Comparison of ENCODE assay signal across 14 cellular contexts in the genomic region with DNA sequence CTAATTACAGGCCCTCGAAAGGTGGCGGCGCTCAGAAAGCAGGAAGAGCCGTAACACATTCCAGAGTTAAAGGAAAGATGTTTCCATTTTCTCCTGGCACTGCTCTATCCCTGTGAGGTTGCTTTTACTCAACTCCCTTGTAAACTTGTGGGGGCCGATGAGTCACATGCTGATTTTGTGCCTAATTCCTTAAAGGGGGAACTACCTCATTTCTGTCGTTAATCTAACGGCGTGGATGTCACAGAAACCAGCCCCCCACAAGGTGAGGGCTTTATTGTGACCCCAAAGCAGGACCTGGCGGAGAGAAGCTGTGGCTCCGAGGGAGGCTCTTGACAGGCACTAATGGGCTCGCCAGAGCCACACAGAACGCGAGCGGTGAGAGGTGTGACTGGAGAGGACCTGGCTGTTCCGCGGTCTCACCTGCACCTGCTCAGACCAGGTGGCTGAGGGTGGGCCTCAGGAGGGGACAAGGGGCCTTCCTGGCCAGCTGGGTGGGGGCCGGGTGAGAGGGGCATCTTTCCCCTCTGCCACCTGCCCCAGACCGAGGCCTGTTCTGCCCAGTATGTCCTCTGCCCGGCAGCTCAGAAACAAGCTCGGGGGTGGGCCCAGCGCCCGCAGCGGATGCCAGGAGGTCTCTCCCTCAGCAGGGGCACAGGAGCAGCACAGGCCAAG. TPM values are rescaled to one million over a fixed set of nuclear protein-coding genes. Genes with fewer than 3 reads are reported as not detected.
DNase-seq lines count a peak whose midpoint lies in the region; ATAC-seq and TF ChIP-seq lines count a peak whose summit lies in the region.
"Had no signal": no experiment of that assay in that cellular context is flagged by ENCODE, and none has a peak within 500 bp of the region (broad histone marks: within the 10 kb centered on the region; RNA-seq: fewer than 3 reads in every experiment).

No MANE protein-coding gene starts in this region.

- no peak overlapping the region for H3K4me3 Mint-ChIP-seq in activated T-cell treated with anti-CD3 and anti-CD28 coated beads, Interleukin-2, amount 50 U/mL, for 4 hours
- H3K4me3 Mint-ChIP-seq: activated CD4-positive, alpha-beta T cell treated with anti-CD3 and anti-CD28 coated beads for 36 hours; IgD-negative memory B cell had no signal

- H3K9me3 Mint-ChIP-seq in activated T-cell treated with anti-CD3 and anti-CD28 coated beads, Interleukin-2, amount 50 U/mL, for 4 hours = no peaks in the 10 kb centered on the region
- H3K9me3 Mint-ChIP-seq: IgD-negative memory B cell had no signal

- H3K9me3 ChIP-seq in left ventricle myocardium inferior (replicated peaks) (peaks cover 4% of the 10 kb centered on the region), SJSA1 (replicated peaks) (no peaks in the 10 kb centered on the region), vagina (no peaks in the 10 kb centered on the region)

- no peaks in the 10 kb centered on the region for H3K4me1 ChIP-seq in left ventricle myocardium inferior
- H3K4me1 ChIP-seq in SJSA1 (replicated peaks) = peaks cover 20% of the 10 kb centered on the region
- H3K4me1 ChIP-seq in vagina = peaks cover 45% of the 10 kb centered on the region

- DNase-seq in Right ventricle myocardium superior (no peak), left ventricle myocardium inferior (no peak), SJSA1 (ENCODE audit: low read depth in 1 of 2, low spot score in 2 of 2) (peak; percentile 55 to 62), hepatic stellate cell (ENCODE audit: low spot score) (peak; percentile 46), vagina (ENCODE audit: extremely low spot score in 2 of 2) (no peak)
- DNase-seq in activated T-cell treated with anti-CD3 and anti-CD28 coated beads, Interleukin-2, amount 50 U/mL, for 4 hours = no peak
- no peak for DNase-seq in stimulated activated CD4-positive, alpha-beta T cell treated with anti-CD3 and anti-CD28 coated beads, Interleukin-1b, Interleukin-23, amount 100 ng/mL, for 48 hours
- DNase-seq: activated CD4-positive, alpha-beta T cell treated with anti-CD3 and anti-CD28 coated beads for 36 hours; amniotic stem cell; COR-L47; foreskin melanocyte; stimulated activated CD4-positive, alpha-beta T cell treated with anti-CD3 and anti-CD28 coated beads, Interleukin-15, amount 100 ng/mL, for 24 hours had no signal

- TF ChIP-seq POLR2A in vagina (IDR thresholded peaks at IDR 0.05) = no peak

- H3K27ac ChIP-seq in left ventricle myocardium inferior (replicated peaks) (no peak overlapping the region), SJSA1 (peak overlapping the region; percentile 18; the same call in 1 of the 2 replicates), vagina (peak overlapping the region; percentile 62)

- no peaks in the 10 kb centered on the region for H3K36me3 Mint-ChIP-seq in activated T-cell treated with anti-CD3 and anti-CD28 coated beads, Interleukin-2, amount 50 U/mL, for 4 hours (ENCODE audit: insufficient read depth)
- H3K36me3 Mint-ChIP-seq: IgD-negative memory B cell had no signal

- ATAC-seq in Right ventricle myocardium superior (ENCODE audit: poor library complexity) (peak; percentile 28), GM18867 (IDR thresholded peaks at IDR 0.05; ENCODE audit: unreplicated experiment) (no peak)
- no peak for ATAC-seq in activated T-cell treated with anti-CD3 and anti-CD28 coated beads, Interleukin-2, amount 50 U/mL, for 4 hours
- ATAC-seq: activated CD4-positive, alpha-beta T cell treated with anti-CD3 and anti-CD28 coated beads for 36 hours had no signal

- intact Hi-C loops in Right ventricle myocardium superior (cut with DNase I) = no loop called here
- intact Hi-C loops in left ventricle myocardium inferior (cut with micrococcal nuclease) = no loop called here
- intact Hi-C loops in vagina (cut with DNase I) = no loop called here

- H3K27me3 ChIP-seq in left ventricle myocardium inferior (ENCODE audit: low read depth) (no peaks in the 10 kb centered on the region), SJSA1 (replicated peaks) (no peaks in the 10 kb centered on the region), vagina (no peaks in the 10 kb centered on the region)

- peaks cover 2% of the 10 kb centered on the region for H3K27me3 Mint-ChIP-seq in activated T-cell treated with anti-CD3 and anti-CD28 coated beads, Interleukin-2, amount 50 U/mL, for 4 hours (ENCODE audit: low read depth)
- H3K27me3 Mint-ChIP-seq: activated CD4-positive, alpha-beta T cell treated with anti-CD3 and anti-CD28 coated beads for 36 hours had no signal

- H3K4me3 ChIP-seq in left ventricle myocardium inferior (no peak overlapping the region), SJSA1 (no peak overlapping the region), vagina (peak overlapping the region; percentile 8 to 10)

- no peaks in the 10 kb centered on the region for H3K4me1 Mint-ChIP-seq in activated T-cell treated with anti-CD3 and anti-CD28 coated beads, Interleukin-2, amount 50 U/mL, for 4 hours (ENCODE audit: low read depth)
- H3K4me1 Mint-ChIP-seq: activated CD4-positive, alpha-beta T cell treated with anti-CD3 and anti-CD28 coated beads for 36 hours had no signal

- no peak for TF ChIP-seq CTCF in left ventricle myocardium inferior (IDR thresholded peaks at IDR 0.05; ENCODE audit: borderline replicate concordance)
- no peak for TF ChIP-seq CTCF in vagina (IDR thresholded peaks at IDR 0.05)

- no peaks in the 10 kb centered on the region for H3K36me3 ChIP-seq in left ventricle myocardium inferior
- H3K36me3 ChIP-seq in SJSA1 = no peaks in the 10 kb centered on the region
- no peaks in the 10 kb centered on the region for H3K36me3 ChIP-seq in vagina

RNA-seq across cellular contexts. Expression of gene CALML3, which starts 50.9 kb away (rescaled TPM):
- total RNA-seq in Right ventricle myocardium superior (not detected), left ventricle myocardium inferior (not detected), vagina (50.6 TPM)
- total RNA-seq in SJSA1 (2014; rRNA removed; shearing (Covaris generic)) = not detected in 2 replicates
- not detected for total RNA-seq in activated T-cell treated with anti-CD3 and anti-CD28 coated beads, Interleukin-2, amount 50 U/mL, for 4 hours
- total RNA-seq: activated CD4-positive, alpha-beta T cell treated with anti-CD3 and anti-CD28 coated beads for 36 hours had no signal

Comparison
In these comparisons a context has a peak if more than half of its experiments do, and no peak if none do; other contexts are left out.
1. DNase-seq: peak in SJSA1 (2 of 2) and hepatic stellate cell (single experiment); none in Right ventricle myocardium superior (single experiment), left ventricle myocardium inferior (single experiment), vagina (0 of 2), activated T-cell treated with anti-CD3 and anti-CD28 coated beads, Interleukin-2, amount 50 U/mL, for 4 hours (single experiment) and stimulated activated CD4-positive, alpha-beta T cell treated with anti-CD3 and anti-CD28 coated beads, Interleukin-1b, Interleukin-23, amount 100 ng/mL, for 48 hours (single experiment).
2. H3K4me3 ChIP-seq: peak in vagina (2 of 2); none in left ventricle myocardium inferior (single experiment) and SJSA1 (single experiment).
3. RNA of gene CALML3, which starts 50.9 kb away (total RNA-seq): 50.6 TPM in vagina (single experiment); not detected in Right ventricle myocardium superior (single experiment), not detected in left ventricle myocardium inferior (single experiment), not detected in SJSA1 and not detected in activated T-cell treated with anti-CD3 and anti-CD28 coated beads, Interleukin-2, amount 50 U/mL, for 4 hours; every median in the first group is over 10 times any median in the second.